In the genomic region with DNA sequence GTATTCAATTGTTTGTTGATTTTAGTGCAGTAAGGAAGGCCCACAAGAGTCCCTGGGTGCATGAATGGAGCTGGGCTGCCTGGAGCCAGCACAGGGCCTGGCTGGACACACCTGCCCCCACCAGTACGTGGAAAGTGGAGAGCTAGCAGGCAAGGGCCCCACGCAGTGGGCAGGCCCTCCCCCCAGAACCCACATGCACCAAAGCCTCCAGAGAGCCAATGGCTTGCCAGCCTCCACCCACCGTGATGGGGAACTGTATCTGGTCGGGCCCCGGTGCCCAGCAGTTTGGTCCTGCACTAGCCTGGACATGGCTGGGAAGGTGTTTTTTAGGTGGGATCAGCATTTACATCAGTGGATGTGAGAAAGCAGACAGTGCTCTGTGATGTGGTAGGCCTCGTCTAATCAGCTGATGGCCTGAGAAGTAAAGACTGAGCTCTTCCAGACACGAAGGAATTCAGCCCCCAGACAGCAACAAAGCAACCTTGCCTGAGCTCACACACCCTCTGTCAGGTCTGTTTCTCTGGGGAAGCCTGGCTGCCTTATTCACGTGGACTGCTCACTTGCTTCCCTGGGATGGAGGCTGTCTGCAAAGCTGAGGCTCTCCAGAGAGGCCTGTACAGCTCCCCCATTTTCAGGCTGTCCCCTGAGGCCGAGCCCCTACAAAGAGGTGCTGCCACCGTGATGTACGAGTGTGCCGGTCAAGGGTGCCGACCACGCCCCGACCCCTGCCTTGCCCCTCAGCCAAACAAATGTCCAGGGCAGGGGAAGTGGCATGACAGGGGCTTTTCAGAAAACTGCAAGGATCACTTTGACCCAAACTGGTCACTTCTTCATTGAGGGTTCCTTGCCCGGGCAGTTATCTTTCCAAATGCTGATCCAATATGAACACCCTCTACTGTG, we compare ENCODE assay signal across 13 cellular contexts.
"Had no signal": no experiment of that assay in that cellular context is flagged by ENCODE, and none has a peak within 500 bp of the region (broad histone marks: within the 10 kb centered on the region; RNA-seq: fewer than 3 reads in every experiment).

No MANE protein-coding gene starts in this region.

- H3K27me3 Mint-ChIP-seq: activated CD4-positive, alpha-beta T cell treated with anti-CD3 and anti-CD28 coated beads for 36 hours; activated T-helper 17 cell treated with anti-CD3 and anti-CD28 coated beads, Interleukin-2, amount 50 U/mL, for 72 hours; stimulated activated naive CD8-positive, alpha-beta T cell treated with anti-CD3 and anti-CD28 coated beads, Interleukin-15, Interleukin-2, amounts not matched to agents 100 ng/mL and 50 ng/mL, for 24 hours had no signal

- H3K9me3 ChIP-seq: ovary, thoracic aorta had no signal

- H3K4me1 Mint-ChIP-seq: activated T-helper 17 cell treated with anti-CD3 and anti-CD28 coated beads, Interleukin-2, amount 50 U/mL, for 72 hours; central memory CD8-positive, alpha-beta T cell; natural killer cell had no signal

- H3K27me3 ChIP-seq: hepatocyte, ovary had no signal

- H3K4me2 ChIP-seq: hepatocyte had no signal

- H3K27ac Mint-ChIP-seq: activated CD4-positive, alpha-beta T cell treated with anti-CD3 and anti-CD28 coated beads for 36 hours; activated naive CD4-positive, alpha-beta T cell treated with anti-CD3 and anti-CD28 coated beads for 36 hours; activated T-helper 17 cell treated with anti-CD3 and anti-CD28 coated beads, Interleukin-2, amount 50 U/mL, for 72 hours; natural killer cell; stimulated activated naive CD8-positive, alpha-beta T cell treated with anti-CD3 and anti-CD28 coated beads, Interleukin-15, Interleukin-2, amounts not matched to agents 100 ng/mL and 50 ng/mL, for 24 hours had no signal

- H2AFZ ChIP-seq: hepatocyte had no signal

- H3K36me3 ChIP-seq: ovary, thoracic aorta had no signal

- H3K27ac ChIP-seq: hepatocyte, ovary, thoracic aorta had no signal

- H3K4me3 ChIP-seq: hepatocyte, lung, ovary, thoracic aorta had no signal

- H3K9me3 Mint-ChIP-seq: activated naive CD4-positive, alpha-beta T cell treated with anti-CD3 and anti-CD28 coated beads for 36 hours; activated T-helper 17 cell treated with anti-CD3 and anti-CD28 coated beads, Interleukin-2, amount 50 U/mL, for 72 hours; central memory CD8-positive, alpha-beta T cell; natural killer cell; stimulated activated naive CD8-positive, alpha-beta T cell treated with anti-CD3 and anti-CD28 coated beads, Interleukin-15, Interleukin-2, amounts not matched to agents 100 ng/mL and 50 ng/mL, for 24 hours had no signal

- DNase-seq: activated CD4-positive, alpha-beta T cell treated with anti-CD3 and anti-CD28 coated beads for 36 hours; activated naive CD4-positive, alpha-beta T cell treated with anti-CD3 and anti-CD28 coated beads for 36 hours; erythroblast; natural killer cell; ovary; stimulated activated CD4-positive, alpha-beta T cell treated with anti-CD3 and anti-CD28 coated beads, Interleukin-4, amount 100 ng/mL, for 24 hours; SW 1271 had no signal

- H3K4me3 Mint-ChIP-seq: activated CD4-positive, alpha-beta T cell treated with anti-CD3 and anti-CD28 coated beads for 36 hours; activated naive CD4-positive, alpha-beta T cell treated with anti-CD3 and anti-CD28 coated beads for 36 hours; activated T-helper 17 cell treated with anti-CD3 and anti-CD28 coated beads, Interleukin-2, amount 50 U/mL, for 72 hours; central memory CD8-positive, alpha-beta T cell; natural killer cell; stimulated activated naive CD8-positive, alpha-beta T cell treated with anti-CD3 and anti-CD28 coated beads, Interleukin-15, Interleukin-2, amounts not matched to agents 100 ng/mL and 50 ng/mL, for 24 hours had no signal

- H3K36me3 Mint-ChIP-seq: natural killer cell had no signal
